5 cellular contexts compared by ENCODE assay signal in the genomic region with DNA sequence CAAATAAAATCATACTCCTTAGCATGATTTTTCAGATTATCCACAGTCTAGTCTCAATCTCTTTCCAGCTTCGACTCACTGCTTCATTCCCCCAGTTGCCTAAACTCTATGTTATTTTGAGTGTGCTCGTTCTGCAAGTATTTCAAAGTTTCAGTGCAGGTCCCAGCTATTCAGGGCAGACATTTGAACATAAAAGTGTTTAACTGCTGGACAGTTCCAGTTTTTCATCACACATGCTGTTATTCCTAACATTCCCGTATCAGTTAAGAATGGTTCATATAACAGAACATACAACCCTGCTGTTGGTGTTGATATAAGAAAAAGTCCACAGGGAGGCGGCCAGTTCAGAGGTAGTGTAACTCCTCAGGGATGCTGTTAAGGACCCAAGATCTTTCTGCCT.
"Had no signal": no experiment of that assay in that cellular context is flagged by ENCODE, and none has a peak within 500 bp of the region (broad histone marks: within the 10 kb centered on the region; RNA-seq: fewer than 3 reads in every experiment).

No MANE protein-coding gene starts in this region.

- H2AFZ ChIP-seq: GM23338 had no signal

- H3K4me3 Mint-ChIP-seq: GM23338, H9 had no signal

- H3K4me3 ChIP-seq: GM23338 had no signal

- H3K27ac Mint-ChIP-seq: GM23338, H9 had no signal

- H3K4me2 ChIP-seq: GM23338 had no signal

- DNase-seq: H9, HCEC 1CT, IMR-90, KBM-7 had no signal

- ATAC-seq: GM23338 had no signal

- H3K9me3 Mint-ChIP-seq: GM23338, H9 had no signal
